1 cellular context compared by ENCODE assay signal in the genomic region with DNA sequence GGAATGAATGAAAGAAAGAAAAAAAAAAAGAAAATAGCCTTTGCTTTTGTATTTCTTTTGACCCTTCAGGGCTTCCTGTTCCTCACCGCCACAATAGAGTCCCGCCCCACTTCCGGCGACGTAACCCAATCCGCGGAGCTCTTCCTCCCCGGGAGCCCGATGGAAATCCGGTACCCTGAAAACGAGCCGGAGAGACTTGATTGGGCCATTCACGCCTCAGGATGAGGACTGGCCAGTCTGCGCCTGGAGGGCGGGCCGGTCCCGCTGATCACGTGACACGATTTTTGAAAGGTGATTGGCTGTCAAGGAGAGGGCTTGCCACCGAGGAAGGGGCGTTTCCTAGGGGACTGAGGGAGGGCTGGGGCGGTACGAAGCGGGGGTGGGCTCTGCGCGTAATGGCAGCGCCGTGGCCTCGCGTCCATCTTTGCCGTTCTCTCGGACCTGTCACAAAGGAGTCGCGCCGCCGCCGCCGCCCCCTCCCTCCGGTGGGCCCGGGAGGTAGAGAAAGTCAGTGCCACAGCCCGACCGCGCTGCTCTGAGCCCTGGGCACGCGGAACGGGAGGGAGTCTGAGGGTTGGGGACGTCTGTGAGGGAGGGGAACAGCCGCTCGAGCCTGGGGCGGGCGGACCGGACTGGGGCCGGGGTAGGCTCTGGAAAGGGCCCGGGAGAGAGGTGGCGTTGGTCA.
A peak's percentile ranks its signal among the peaks of the same experiment; 100 is the strongest.
TF ChIP-seq lines count a peak whose summit lies in the region.

A gene with protein sequence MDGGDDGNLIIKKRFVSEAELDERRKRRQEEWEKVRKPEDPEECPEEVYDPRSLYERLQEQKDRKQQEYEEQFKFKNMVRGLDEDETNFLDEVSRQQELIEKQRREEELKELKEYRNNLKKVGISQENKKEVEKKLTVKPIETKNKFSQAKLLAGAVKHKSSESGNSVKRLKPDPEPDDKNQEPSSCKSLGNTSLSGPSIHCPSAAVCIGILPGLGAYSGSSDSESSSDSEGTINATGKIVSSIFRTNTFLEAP (minus strand): TSS at position 95 of the 685 bp plus-strand sequence. CDS start 12,185 bp downstream, outside the sequence.
TSS of gene RSPRY1 (plus strand) at position 385 of the 685 bp plus-strand sequence. CDS start 18,330 bp downstream, outside the sequence.

TF ChIP-seq in HepG2, 621 proteins besides CTCF, POLR2A, EP300 and RAD21 (continued from another document and continues in another):
- TF ChIP-seq ZNF354B (CRISPR knock-in tag; IDR thresholded peaks at IDR 0.05) (0 out of 2 replicates have a peak, but pooled peaks have one; percentile 41), KMT2A (CRISPR knock-in tag; IDR thresholded peaks at IDR 0.05) (peak; percentile 71; the same call in 1 of the 2 replicates), ZFP41 (CRISPR knock-in tag; IDR thresholded peaks at IDR 0.05; ENCODE audit: borderline replicate concordance) (peak; percentile 88), SKIL (CRISPR knock-in tag; IDR thresholded peaks at IDR 0.05; ENCODE audit: borderline replicate concordance) (no peak), FOXO4 (CRISPR knock-in tag; conservative IDR thresholded peaks at IDR 0.05) (no peak), ZNF749 (CRISPR knock-in tag; IDR thresholded peaks at IDR 0.05; ENCODE audit: borderline replicate concordance) (no peak), ZNF513 (CRISPR knock-in tag; conservative IDR thresholded peaks at IDR 0.05) (no peak), HOXA9 (CRISPR knock-in tag; IDR thresholded peaks at IDR 0.05; ENCODE audit: borderline replicate concordance) (no peak; the same call in 1 of the 2 replicates), ZMYM2 (CRISPR knock-in tag; IDR thresholded peaks at IDR 0.05) (no peak), CREM (IDR thresholded peaks at IDR 0.05) (peak; percentile 83), CREM (CRISPR knock-in tag; IDR thresholded peaks at IDR 0.05) (no peak), EEA1 (CRISPR knock-in tag; IDR thresholded peaks at IDR 0.05; ENCODE audit: borderline replicate concordance) (peak; percentile 78; the same call in 1 of the 2 replicates), PITX1 (CRISPR knock-in tag; IDR thresholded peaks at IDR 0.05) (peak; percentile 73), PHF20 (CRISPR knock-in tag; IDR thresholded peaks at IDR 0.05) (peak; percentile 80), YEATS2 (CRISPR knock-in tag; IDR thresholded peaks at IDR 0.05; ENCODE audit: borderline replicate concordance) (peak; percentile 78; the same call in 1 of the 2 replicates), IRF2 (CRISPR knock-in tag; IDR thresholded peaks at IDR 0.05) (peak; percentile 42; the same call in 1 of the 2 replicates), KDM4B (CRISPR knock-in tag; IDR thresholded peaks at IDR 0.05) (no peak), ZNF678 (CRISPR knock-in tag; IDR thresholded peaks at IDR 0.05) (peak; percentile 85), ZNF496 (CRISPR knock-in tag; IDR thresholded peaks at IDR 0.05; ENCODE audit: insufficient replicate concordance) (no peak), SOX5 (CRISPR knock-in tag; IDR thresholded peaks at IDR 0.05; ENCODE audit: borderline replicate concordance) (no peak), ZNF800 (CRISPR knock-in tag; IDR thresholded peaks at IDR 0.05) (no peak), MIXL1 (CRISPR knock-in tag; IDR thresholded peaks at IDR 0.05) (no peak), SP4 (CRISPR knock-in tag; IDR thresholded peaks at IDR 0.05) (peak; percentile 85; the same call in 1 of the 2 replicates), ZNF616 (CRISPR knock-in tag; IDR thresholded peaks at IDR 0.05; ENCODE audit: low read depth) (peak; percentile 89; the same call in 1 of the 2 replicates), ZNF501 (CRISPR knock-in tag; IDR thresholded peaks at IDR 0.05) (peak; percentile 70), ZNF563 (CRISPR knock-in tag; IDR thresholded peaks at IDR 0.05) (no peak), IRX3 (CRISPR knock-in tag; IDR thresholded peaks at IDR 0.05; ENCODE audit: borderline replicate concordance, low read depth) (0 out of 2 replicates have a peak, but pooled peaks have one; percentile 71), ZNF629 (CRISPR knock-in tag; conservative IDR thresholded peaks at IDR 0.05) (no peak), FUBP1 (CRISPR knock-in tag; IDR thresholded peaks at IDR 0.05; ENCODE audit: borderline replicate concordance) (no peak), FOXJ3 (CRISPR knock-in tag; IDR thresholded peaks at IDR 0.05; ENCODE audit: borderline replicate concordance) (peak; percentile 7; the same call in 1 of the 2 replicates), NCOA1 (CRISPR knock-in tag; IDR thresholded peaks at IDR 0.05) (0 out of 2 replicates have a peak, but pooled peaks have one; percentile 67), ZNF674 (CRISPR knock-in tag; IDR thresholded peaks at IDR 0.05; ENCODE audit: low read depth) (no peak), HCFC1 (IDR thresholded peaks at IDR 0.05; ENCODE audit: low read depth, low read length) (peak; percentile 43; the same call in 1 of the 2 replicates)
- TF ChIP-seq, protein P1, sequence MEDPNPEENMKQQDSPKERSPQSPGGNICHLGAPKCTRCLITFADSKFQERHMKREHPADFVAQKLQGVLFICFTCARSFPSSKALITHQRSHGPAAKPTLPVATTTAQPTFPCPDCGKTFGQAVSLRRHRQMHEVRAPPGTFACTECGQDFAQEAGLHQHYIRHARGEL (CRISPR knock-in tag; IDR thresholded peaks at IDR 0.05) = no peak
- TF ChIP-seq, protein P2, sequence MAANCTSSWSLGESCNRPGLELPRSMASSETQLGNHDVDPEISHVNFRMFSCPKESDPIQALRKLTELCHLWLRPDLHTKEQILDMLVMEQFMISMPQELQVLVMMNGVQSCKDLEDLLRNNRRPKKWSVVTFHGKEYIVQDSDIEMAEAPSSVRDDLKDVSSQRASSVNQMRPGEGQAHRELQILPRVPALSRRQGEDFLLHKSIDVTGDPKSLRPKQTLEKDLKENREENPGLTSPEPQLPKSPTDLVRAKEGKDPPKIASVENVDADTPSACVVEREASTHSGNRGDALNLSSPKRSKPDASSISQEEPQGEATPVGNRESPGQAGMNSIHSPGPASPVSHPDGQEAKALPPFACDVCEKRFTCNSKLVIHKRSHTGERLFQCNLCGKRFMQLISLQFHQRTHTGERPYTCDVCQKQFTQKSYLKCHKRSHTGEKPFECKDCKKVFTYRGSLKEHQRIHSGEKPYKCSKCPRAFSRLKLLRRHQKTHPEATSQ (CRISPR knock-in tag; IDR thresholded peaks at IDR 0.05; ENCODE audit: borderline replicate concordance) = 0 out of 2 replicates have a peak, but pooled peaks have one; percentile 53
- TF ChIP-seq, protein P3, sequence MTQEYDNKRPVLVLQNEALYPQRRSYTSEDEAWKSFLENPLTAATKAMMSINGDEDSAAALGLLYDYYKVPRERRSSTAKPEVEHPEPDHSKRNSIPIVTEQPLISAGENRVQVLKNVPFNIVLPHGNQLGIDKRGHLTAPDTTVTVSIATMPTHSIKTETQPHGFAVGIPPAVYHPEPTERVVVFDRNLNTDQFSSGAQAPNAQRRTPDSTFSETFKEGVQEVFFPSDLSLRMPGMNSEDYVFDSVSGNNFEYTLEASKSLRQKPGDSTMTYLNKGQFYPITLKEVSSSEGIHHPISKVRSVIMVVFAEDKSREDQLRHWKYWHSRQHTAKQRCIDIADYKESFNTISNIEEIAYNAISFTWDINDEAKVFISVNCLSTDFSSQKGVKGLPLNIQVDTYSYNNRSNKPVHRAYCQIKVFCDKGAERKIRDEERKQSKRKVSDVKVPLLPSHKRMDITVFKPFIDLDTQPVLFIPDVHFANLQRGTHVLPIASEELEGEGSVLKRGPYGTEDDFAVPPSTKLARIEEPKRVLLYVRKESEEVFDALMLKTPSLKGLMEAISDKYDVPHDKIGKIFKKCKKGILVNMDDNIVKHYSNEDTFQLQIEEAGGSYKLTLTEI (CRISPR knock-in tag; conservative IDR thresholded peaks at IDR 0.05) = no peak
- TF ChIP-seq, protein P4, sequence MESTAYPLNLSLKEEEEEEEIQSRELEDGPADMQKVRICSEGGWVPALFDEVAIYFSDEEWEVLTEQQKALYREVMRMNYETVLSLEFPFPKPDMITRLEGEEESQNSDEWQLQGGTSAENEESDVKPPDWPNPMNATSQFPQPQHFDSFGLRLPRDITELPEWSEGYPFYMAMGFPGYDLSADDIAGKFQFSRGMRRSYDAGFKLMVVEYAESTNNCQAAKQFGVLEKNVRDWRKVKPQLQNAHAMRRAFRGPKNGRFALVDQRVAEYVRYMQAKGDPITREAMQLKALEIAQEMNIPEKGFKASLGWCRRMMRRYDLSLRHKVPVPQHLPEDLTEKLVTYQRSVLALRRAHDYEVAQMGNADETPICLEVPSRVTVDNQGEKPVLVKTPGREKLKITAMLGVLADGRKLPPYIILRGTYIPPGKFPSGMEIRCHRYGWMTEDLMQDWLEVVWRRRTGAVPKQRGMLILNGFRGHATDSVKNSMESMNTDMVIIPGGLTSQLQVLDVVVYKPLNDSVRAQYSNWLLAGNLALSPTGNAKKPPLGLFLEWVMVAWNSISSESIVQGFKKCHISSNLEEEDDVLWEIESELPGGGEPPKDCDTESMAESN (CRISPR knock-in tag; conservative IDR thresholded peaks at IDR 0.05) = 0 out of 2 replicates have a peak, but pooled peaks have one; percentile 36
- TF ChIP-seq, protein P5, sequence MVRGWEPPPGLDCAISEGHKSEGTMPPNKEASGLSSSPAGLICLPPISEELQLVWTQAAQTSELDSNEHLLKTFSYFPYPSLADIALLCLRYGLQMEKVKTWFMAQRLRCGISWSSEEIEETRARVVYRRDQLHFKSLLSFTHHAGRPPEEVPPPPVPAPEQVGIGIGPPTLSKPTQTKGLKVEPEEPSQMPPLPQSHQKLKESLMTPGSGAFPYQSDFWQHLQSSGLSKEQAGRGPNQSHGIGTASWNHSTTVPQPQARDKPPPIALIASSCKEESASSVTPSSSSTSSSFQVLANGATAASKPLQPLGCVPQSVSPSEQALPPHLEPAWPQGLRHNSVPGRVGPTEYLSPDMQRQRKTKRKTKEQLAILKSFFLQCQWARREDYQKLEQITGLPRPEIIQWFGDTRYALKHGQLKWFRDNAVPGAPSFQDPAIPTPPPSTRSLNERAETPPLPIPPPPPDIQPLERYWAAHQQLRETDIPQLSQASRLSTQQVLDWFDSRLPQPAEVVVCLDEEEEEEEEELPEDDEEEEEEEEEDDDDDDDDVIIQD (CRISPR knock-in tag; IDR thresholded peaks at IDR 0.05; ENCODE audit: low read depth) = peak; percentile 81
